1 cellular context compared by ENCODE assay signal in genomic region chr16:81779540-81780320, GRCh38.
TF ChIP-seq lines count a peak whose summit lies in the region.

No MANE protein-coding gene starts in this region.

TF ChIP-seq in K562, 482 proteins besides CTCF, POLR2A, EP300 and RAD21 (continued from another document and continues in another):
- peak; percentile 2; the same call in 1 of the 2 replicates for TF ChIP-seq ZBTB9 (CRISPR knock-in tag; IDR thresholded peaks at IDR 0.05)
- no peak for TF ChIP-seq ZZZ3 (IDR thresholded peaks at IDR 0.05)
- no peak for TF ChIP-seq HSF4 (CRISPR knock-in tag; IDR thresholded peaks at IDR 0.05; ENCODE audit: borderline replicate concordance)
- TF ChIP-seq ZNF407 (IDR thresholded peaks at IDR 0.05; ENCODE audit: low read depth), result no peak
- no peak for TF ChIP-seq TAF9B (IDR thresholded peaks at IDR 0.05; ENCODE audit: partially characterized antibody)
- TF ChIP-seq ZNF511 (CRISPR knock-in tag; IDR thresholded peaks at IDR 0.05), result no peak
- TF ChIP-seq CGGBP1 (CRISPR knock-in tag; IDR thresholded peaks at IDR 0.05), result no peak
- TF ChIP-seq HDGF (IDR thresholded peaks at IDR 0.05), result no peak
- TF ChIP-seq BDP1 (IDR thresholded peaks at IDR 0.05; ENCODE audit: insufficient read depth, insufficient read length), result no peak
- TF ChIP-seq TFE3 (CRISPR knock-in tag; IDR thresholded peaks at IDR 0.05), result no peak
- peak in 1 of 2 experiments; percentile 41 for TF ChIP-seq E2F6 (IDR thresholded peaks at IDR 0.05; ENCODE audit: borderline replicate concordance in 1 of 2, extremely low read depth in 1 of 2, insufficient read depth in 1 of 2, insufficient read length in 1 of 2, low read depth in 1 of 2, low read length in 1 of 2, poor library complexity in 1 of 2, severe bottlenecking in 1 of 2)
- TF ChIP-seq CREB3L1 (IDR thresholded peaks at IDR 0.05; ENCODE audit: borderline replicate concordance, low read depth), result 0 out of 2 replicates have a peak, but pooled peaks have one; percentile 10
- TF ChIP-seq RERE (CRISPR knock-in tag; IDR thresholded peaks at IDR 0.05; ENCODE audit: borderline replicate concordance), result 0 out of 2 replicates have a peak, but pooled peaks have one; percentile 84
- TF ChIP-seq TCF7L2 (IDR thresholded peaks at IDR 0.05; ENCODE audit: low read depth, low read length), result no peak
- TF ChIP-seq ETS2 (tag; IDR thresholded peaks at IDR 0.05; ENCODE audit: borderline replicate concordance, poor library complexity, severe bottlenecking), result no peak
- TF ChIP-seq SNAPC5 (CRISPR knock-in tag; IDR thresholded peaks at IDR 0.05), result no peak
- TF ChIP-seq NEUROD1 (IDR thresholded peaks at IDR 0.05; ENCODE audit: borderline replicate concordance, low read depth, low read length, partially characterized antibody), result no peak
- no peak for TF ChIP-seq SRSF3 (IDR thresholded peaks at IDR 0.05; ENCODE audit: insufficient read depth, low read length)
- TF ChIP-seq NCOA2 (IDR thresholded peaks at IDR 0.05; ENCODE audit: partially characterized antibody in 2 of 2), result no peak
- TF ChIP-seq ZNF12 (CRISPR knock-in tag; IDR thresholded peaks at IDR 0.05), result no peak
- TF ChIP-seq ZNF584 (CRISPR knock-in tag; IDR thresholded peaks at IDR 0.05; ENCODE audit: low read depth), result no peak
- TF ChIP-seq AFF4 (CRISPR knock-in tag; IDR thresholded peaks at IDR 0.05), result no peak
- peak; percentile 32; the same call in 1 of the 2 replicates for TF ChIP-seq MTA3 (IDR thresholded peaks at IDR 0.05; ENCODE audit: borderline replicate concordance)
- TF ChIP-seq FOXJ2 (tag; IDR thresholded peaks at IDR 0.05), result no peak
- TF ChIP-seq FOXA3 (CRISPR knock-in tag; conservative IDR thresholded peaks at IDR 0.05 in 1 of 2, IDR thresholded peaks at IDR 0.05 in 1 of 2), result no peak
- no peak for TF ChIP-seq ZNF140 (CRISPR knock-in tag; IDR thresholded peaks at IDR 0.05)
- no peak for TF ChIP-seq DPF2 (IDR thresholded peaks at IDR 0.05)
- no peak for TF ChIP-seq BRD9 (IDR thresholded peaks at IDR 0.05; ENCODE audit: low read depth, partially characterized antibody)
- no peak; the same call in 1 of the 2 replicates for TF ChIP-seq HDAC6 (IDR thresholded peaks at IDR 0.05; ENCODE audit: low read depth, low read length)
- TF ChIP-seq ZNF263 (CRISPR knock-in tag; IDR thresholded peaks at IDR 0.05; ENCODE audit: borderline replicate concordance), result no peak
- no peak for TF ChIP-seq ZNF184 (CRISPR knock-in tag; IDR thresholded peaks at IDR 0.05)
- TF ChIP-seq PRMT5 (CRISPR knock-in tag; IDR thresholded peaks at IDR 0.05), result no peak
- no peak for TF ChIP-seq GTF2A2 (tag; IDR thresholded peaks at IDR 0.05)
